In genomic region chr14:69319911-69320310, GRCh38 we compare ENCODE assay signal across 29 cellular contexts. TPM values are rescaled to one million over a fixed set of nuclear protein-coding genes. Genes with fewer than 3 reads are reported as not detected.
DNase-seq lines count a peak whose midpoint lies in the region; ATAC-seq and TF ChIP-seq lines count a peak whose summit lies in the region.
"Had no signal": no experiment of that assay in that cellular context is flagged by ENCODE, and none has a peak within 500 bp of the region (broad histone marks: within the 10 kb centered on the region; RNA-seq: fewer than 3 reads in every experiment).

No MANE protein-coding gene starts in this region.

- peaks cover 8% of the 10 kb centered on the region for H3K9me3 Mint-ChIP-seq in WTC11
- H3K9me3 Mint-ChIP-seq in T-helper 2 cell treated with Interferon-gamma antibody and Interleukin-4, amounts not matched to agents 5 μg/mL and 100 μg/mL, for 36 hours: no peaks in the 10 kb centered on the region
- H3K9me3 Mint-ChIP-seq: IgD-negative memory B cell had no signal

- no peaks in the 10 kb centered on the region for H3K36me3 ChIP-seq in upper lobe of right lung
- H3K36me3 ChIP-seq: BLaER1, SJSA1 had no signal

- H3K4me1 Mint-ChIP-seq in WTC11: peaks cover 16% of the 10 kb centered on the region
- H3K4me1 Mint-ChIP-seq in T-helper 2 cell treated with Interferon-gamma antibody and Interleukin-4, amounts not matched to agents 5 μg/mL and 100 μg/mL, for 36 hours (ENCODE audit: low read depth): no peaks in the 10 kb centered on the region
- H3K4me1 Mint-ChIP-seq: CD4-positive, CD25-positive, alpha-beta regulatory T cell had no signal

- no peaks in the 10 kb centered on the region for H3K27me3 Mint-ChIP-seq in WTC11 (ENCODE audit: low read depth)
- H3K27me3 Mint-ChIP-seq in T-helper 2 cell treated with Interferon-gamma antibody and Interleukin-4, amounts not matched to agents 5 μg/mL and 100 μg/mL, for 36 hours (ENCODE audit: low read depth): peaks cover 3% of the 10 kb centered on the region
- H3K27me3 Mint-ChIP-seq: CD4-positive, CD25-positive, alpha-beta regulatory T cell; IgD-negative memory B cell had no signal

- DNase-seq in activated CD8-positive, alpha-beta memory T cell treated with anti-CD3 and anti-CD28 coated beads, Interleukin-2, amount 50 U/mL, for 48 hours: peak; percentile 29
- DNase-seq in activated CD8-positive, alpha-beta memory T cell treated with anti-CD3 and anti-CD28 coated beads, Interleukin-2, amount 50 U/mL, for 4 hours: no peak
- peak; percentile 3 for DNase-seq in WTC11 (ENCODE audit: low spot score)
- DNase-seq in left lobe of liver (ENCODE audit: low spot score): peak; percentile 11
- peak; percentile 25 for DNase-seq in upper lobe of right lung
- DNase-seq in HT-29 (ENCODE audit: low spot score): no peak
- no peak for DNase-seq in dermis blood vessel endothelial cell
- DNase-seq in T-helper 2 cell treated with Interferon-gamma antibody and Interleukin-4, amounts not matched to agents 5 μg/mL and 100 μg/mL, for 36 hours (ENCODE audit: low spot score): no peak
- DNase-seq: 8988T; ACHN; CD4-positive, CD25-positive, alpha-beta regulatory T cell; DMS153; DND-41; H7; NCI-H1048; NCI-H1417; NCI-H1694; NCI-H2029 treated with DMSO at 0.1 percent for 48 hours; NCI-H446 treated with DMSO at 0.1 percent for 48 hours; NCI-H526; NCI-H82; NK-92 treated with Interleukin-12 subunit alpha and Interleukin-12 subunit beta, amount 100 ng/mL, for 24 hours; PC-9; Right ventricle myocardium superior; RPMI8226 had no signal

- ATAC-seq in WTC11 (no peak), left lobe of liver (no peak), upper lobe of right lung (no peak)

- no peaks in the 10 kb centered on the region for H3K27me3 ChIP-seq in upper lobe of right lung
- H3K27me3 ChIP-seq: BLaER1, SJSA1 had no signal

- H3K36me3 Mint-ChIP-seq in WTC11: no peaks in the 10 kb centered on the region
- H3K36me3 Mint-ChIP-seq in T-helper 2 cell treated with Interferon-gamma antibody and Interleukin-4, amounts not matched to agents 5 μg/mL and 100 μg/mL, for 36 hours (ENCODE audit: low read depth): no peaks in the 10 kb centered on the region
- H3K36me3 Mint-ChIP-seq: CD4-positive, CD25-positive, alpha-beta regulatory T cell; IgD-negative memory B cell had no signal

- POLR2A ChIA-PET in WTC11 (lab: Charles Lee): no interaction called here

- intact Hi-C loops in upper lobe of right lung (cut with DNase I): no loop called here

- CTCF ChIA-PET in WTC11 (lab: Charles Lee): interaction anchor here (0.8 to 1.7 kb wide), 2 partner anchors 27 to 32 kb away, joined by 3 to 5 read pairs; no protein-coding TSS in a partner anchor

- H3K27ac Mint-ChIP-seq in WTC11: no peak overlapping the region
- H3K27ac Mint-ChIP-seq in T-helper 2 cell treated with Interferon-gamma antibody and Interleukin-4, amounts not matched to agents 5 μg/mL and 100 μg/mL, for 36 hours: no peak overlapping the region
- H3K27ac Mint-ChIP-seq: CD4-positive, CD25-positive, alpha-beta regulatory T cell; IgD-negative memory B cell had no signal

- no peaks in the 10 kb centered on the region for H3K9me3 ChIP-seq in upper lobe of right lung
- H3K9me3 ChIP-seq: BLaER1, SJSA1 had no signal

- TF ChIP-seq CTCF in WTC11 (IDR thresholded peaks at IDR 0.05) (no peak), upper lobe of right lung (IDR thresholded peaks at IDR 0.05) (no peak)

- no peak overlapping the region for H3K4me3 Mint-ChIP-seq in WTC11
- no peak overlapping the region for H3K4me3 Mint-ChIP-seq in T-helper 2 cell treated with Interferon-gamma antibody and Interleukin-4, amounts not matched to agents 5 μg/mL and 100 μg/mL, for 36 hours
- H3K4me3 Mint-ChIP-seq: CD4-positive, CD25-positive, alpha-beta regulatory T cell; IgD-negative memory B cell had no signal

- H3K4me3 ChIP-seq in upper lobe of right lung: no peak overlapping the region
- H3K4me3 ChIP-seq: BLaER1, PC-9, SJSA1 had no signal

- H3K27ac ChIP-seq in upper lobe of right lung: no peak overlapping the region
- H3K27ac ChIP-seq: BLaER1, KMS-11, PC-9, SJSA1 had no signal

- H3K4me1 ChIP-seq in upper lobe of right lung: peaks cover 6% of the 10 kb centered on the region

TF ChIP-seq in WTC11, 78 proteins besides CTCF, POLR2A, EP300 and RAD21:
- TF ChIP-seq SP1 (CRISPR knock-in tag; conservative IDR thresholded peaks at IDR 0.05): no peak
- no peak for TF ChIP-seq ELF4 (CRISPR knock-in tag; IDR thresholded peaks at IDR 0.05; ENCODE audit: low read depth)
- TF ChIP-seq ZNF317 (CRISPR knock-in tag; IDR thresholded peaks at IDR 0.05; ENCODE audit: borderline replicate concordance, low read depth): no peak
- TF ChIP-seq TP53 (CRISPR knock-in tag; IDR thresholded peaks at IDR 0.05): no peak
- TF ChIP-seq IRF2 (CRISPR knock-in tag; IDR thresholded peaks at IDR 0.05; ENCODE audit: borderline replicate concordance, low read depth): no peak
- no peak for TF ChIP-seq CBFB (CRISPR knock-in tag; IDR thresholded peaks at IDR 0.05; ENCODE audit: low read depth)
- no peak for TF ChIP-seq NFYB (CRISPR knock-in tag; conservative IDR thresholded peaks at IDR 0.05; ENCODE audit: low read depth)
- no peak for TF ChIP-seq CREB1 (CRISPR knock-in tag; IDR thresholded peaks at IDR 0.05)
- TF ChIP-seq ARID4B (CRISPR knock-in tag; IDR thresholded peaks at IDR 0.05; ENCODE audit: borderline replicate concordance): no peak
- no peak for TF ChIP-seq ZMAT4 (CRISPR knock-in tag; IDR thresholded peaks at IDR 0.05)
- no peak for TF ChIP-seq TCF7 (CRISPR knock-in tag; IDR thresholded peaks at IDR 0.05; ENCODE audit: low read depth)

RNA-seq across cellular contexts. Expression of gene GALNT16, which starts 60.0 kb away (rescaled TPM):
- total RNA-seq in WTC11 (2021) (3.0 to 4.5 TPM (median 3.8 TPM) in 3 replicates), left lobe of liver (1.1 TPM), upper lobe of right lung (3.0 TPM), dermis blood vessel endothelial cell (0.17 and 0.19 TPM in 2 replicates)
- total RNA-seq in HT-29 (2014; rRNA removed; shearing (Covaris generic)): not detected in 2 replicates
- total RNA-seq: CD4-positive, CD25-positive, alpha-beta regulatory T cell had no signal

Comparison
In these comparisons a context has a peak if more than half of its experiments do, and no peak if none do; other contexts are left out.
1. DNase-seq: peak in activated CD8-positive, alpha-beta memory T cell treated with anti-CD3 and anti-CD28 coated beads, Interleukin-2, amount 50 U/mL, for 48 hours (single experiment), WTC11 (single experiment), left lobe of liver (single experiment) and upper lobe of right lung (single experiment); none in activated CD8-positive, alpha-beta memory T cell treated with anti-CD3 and anti-CD28 coated beads, Interleukin-2, amount 50 U/mL, for 4 hours (single experiment), HT-29 (single experiment), dermis blood vessel endothelial cell (single experiment) and T-helper 2 cell treated with Interferon-gamma antibody and Interleukin-4, amounts not matched to agents 5 μg/mL and 100 μg/mL, for 36 hours (single experiment).